Comparison of ENCODE assay signal across 8 cellular contexts in genomic region chr1:84936116-84936810, GRCh38. TPM values are rescaled to one million over a fixed set of nuclear protein-coding genes. Genes with fewer than 3 reads are reported as not detected.
DNase-seq lines count a peak whose midpoint lies in the region; ATAC-seq and TF ChIP-seq lines count a peak whose summit lies in the region.

No MANE protein-coding gene starts in this region.

- H2AFZ ChIP-seq in PC-3 (ENCODE audit: low read length) = no peak overlapping the region

- H3K4me3 ChIP-seq in PC-3 (ENCODE audit: low read length) = no peak overlapping the region
- no peak overlapping the region for H3K4me3 ChIP-seq in brain microvascular endothelial cell (ENCODE audit: low read depth, low read length)
- no peak overlapping the region for H3K4me3 ChIP-seq in spleen

- H3K9me3 ChIP-seq in PC-3 (ENCODE audit: low read length) (no peaks in the 10 kb centered on the region), spleen (no peaks in the 10 kb centered on the region)

- TF ChIP-seq CTCF in GM10248 (IDR thresholded peaks at IDR 0.05; ENCODE audit: control extremely low read depth, extremely low read depth, low read depth, missing control alignments) (peak; percentile 88), PC-3 (conservative IDR thresholded peaks at IDR 0.05; ENCODE audit: low read depth, low read length) (peak; percentile 95), brain microvascular endothelial cell (IDR thresholded peaks at IDR 0.05; ENCODE audit: low read depth, low read length, missing control alignments) (peak; percentile 81), spleen (IDR thresholded peaks at IDR 0.05 in 8 of 11, conservative IDR thresholded peaks at IDR 0.05 in 3 of 11) (peak; percentile 67 to 93 (median 86))

- no peaks in the 10 kb centered on the region for H3K79me2 ChIP-seq in PC-3 (ENCODE audit: low read length)

- 2 to 5% (median 5%) methylated on average over 5 of the region's 5 CpGs for WGBS in spleen, 5 donors

- DNase-seq in AG20443 (ENCODE audit: low spot score) (peak; percentile 78), GM10248 (ENCODE audit: extremely low spot score) (peak; percentile 35), KG1 (lab: John Stamatoyannopoulos, UW) (peak; percentile 22), PC-3 (peak; percentile 81), brain microvascular endothelial cell (peak; percentile 50), iPS-NIHi11 (ENCODE audit: low spot score) (peak; percentile 75), spleen (no peak)

- in situ Hi-C loops in brain microvascular endothelial cell (cut with HindIII; ENCODE audit: low pct_ligation_motif_present, low sequenced_read_pairs) = loop anchor here (10.0 kb wide), 1 partner anchor 161 kb away; no protein-coding TSS in a partner anchor

- H3K4me1 ChIP-seq in PC-3 (ENCODE audit: insufficient read depth, low read length) = peaks cover 32% of the 10 kb centered on the region
- H3K4me1 ChIP-seq in spleen = peaks cover 0 to 7% (median 1%) of the 10 kb centered on the region in 6 donors

- H3K36me3 ChIP-seq in PC-3 (ENCODE audit: low read depth, low read length) (no peaks in the 10 kb centered on the region), brain microvascular endothelial cell (replicated peaks) (no peaks in the 10 kb centered on the region), spleen (peaks cover 0 to 20% (median 0%) of the 10 kb centered on the region in 6 donors)

- H3K27me3 ChIP-seq in PC-3 (ENCODE audit: low read length) (no peaks in the 10 kb centered on the region), brain microvascular endothelial cell (replicated peaks) (peaks cover 2% of the 10 kb centered on the region), spleen (replicated peaks in 1 of 7) (no peaks in the 10 kb centered on the region)

- no peaks in the 10 kb centered on the region for H3F3A ChIP-seq in PC-3 (ENCODE audit: low read length, unreplicated experiment)

- CTCF ChIA-PET in GM10248 (lab: Yijun Ruan, JAX) (interaction anchor here (0.5 to 3.8 kb wide), 31 partner anchors 7 to 359 kb away, joined by 3 to 35 read pairs (median 4); no protein-coding TSS in a partner anchor), PC-3 (lab: Charles Lee) (interaction anchor here (1.2 kb wide), 1 partner anchor 179 kb away, joined by 3 read pairs; no protein-coding TSS in a partner anchor)

- BruUV-seq in PC-3 (replicated peaks; lab: Mats Ljungman, UMichigan) = no TSS peak

- intact Hi-C loops in PC-3 (cut with micrococcal nuclease) = loop anchor here (1.0 to 10.0 kb wide), 11 partner anchors 49 to 794 kb away; partner anchors contain the start of genes GNG5, PRKACB and SPATA1
- intact Hi-C loops in spleen (cut with DNase I; ENCODE audit: low total_unique reads) = no loop called here

- no peak overlapping the region for H3K4me2 ChIP-seq in PC-3 (ENCODE audit: low read length)

- no peaks in the 10 kb centered on the region for H4K20me1 ChIP-seq in PC-3 (ENCODE audit: low read length)

- no peak for TF ChIP-seq POLR2A in spleen (IDR thresholded peaks at IDR 0.05)

- ATAC-seq in PC-3 (peak; percentile 55), GM19455 (IDR thresholded peaks at IDR 0.05; ENCODE audit: unreplicated experiment) (no peak)

- no peaks in the 10 kb centered on the region for H3K9me2 ChIP-seq in PC-3 (replicated peaks; ENCODE audit: low read length)

- H3K27ac ChIP-seq in PC-3 (ENCODE audit: low read length) = 0 out of 2 replicates have a peak overlapping the region, but pooled peaks have one; percentile 4
- no peak overlapping the region for H3K27ac ChIP-seq in brain microvascular endothelial cell
- H3K27ac ChIP-seq in spleen = no peak overlapping the region

- H3K9ac ChIP-seq in PC-3 (ENCODE audit: low read length) = peak overlapping the region; percentile 5; the same call in 1 of the 2 replicates

- POLR2A ChIA-PET in GM10248 (lab: Yijun Ruan, JAX) (no interaction called here), PC-3 (lab: Charles Lee; ENCODE audit: unreplicated experiment) (no interaction called here)

RNA-seq across cellular contexts. Expression of gene LPAR3, which starts 43.3 kb away (rescaled TPM):
- 9.8 and 13.0 TPM in 2 replicates for total RNA-seq in PC-3 (2014; rRNA removed)
- under 1 TPM; 0.24 to 0.85 (median 0.57) TPM for total RNA-seq in spleen
- under 1 TPM; 0.03 to 0.28 (median 0.06) TPM for polyA plus RNA-seq in spleen
